In the genomic region with DNA sequence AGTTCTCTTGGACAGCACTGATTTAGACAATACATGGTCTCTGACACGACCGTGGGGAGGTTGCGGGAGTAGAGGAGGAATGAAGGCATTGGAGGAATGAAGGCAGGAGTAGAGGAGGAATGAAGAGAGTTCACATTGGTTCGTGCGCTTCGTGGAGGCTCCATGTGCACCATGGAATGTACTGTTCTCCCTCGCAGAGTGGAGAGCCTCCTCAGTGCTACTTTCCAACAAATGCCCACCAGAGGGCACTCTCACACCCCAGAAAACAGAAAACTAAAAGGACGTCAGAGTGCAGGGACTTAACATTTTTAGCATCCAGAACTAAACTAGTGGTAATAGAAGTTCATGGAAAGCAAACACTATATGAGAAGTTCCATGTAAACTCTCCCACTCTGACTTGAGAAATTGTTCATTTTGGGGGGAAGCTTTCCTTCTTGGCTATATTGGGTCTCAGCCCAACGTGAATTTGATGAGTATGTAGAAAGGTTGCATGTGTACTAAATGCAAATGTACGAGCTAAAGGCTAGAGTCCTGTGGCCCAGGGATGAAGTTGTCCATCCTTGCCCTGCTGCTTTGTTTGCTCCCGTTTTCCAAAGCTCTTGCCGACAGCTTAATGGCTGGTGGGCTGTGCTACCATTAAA, we compare ENCODE assay signal across 9 cellular contexts.
DNase-seq lines count a peak whose midpoint lies in the region; ATAC-seq and TF ChIP-seq lines count a peak whose summit lies in the region.
"Had no signal": no experiment of that assay in that cellular context is flagged by ENCODE, and none has a peak within 500 bp of the region (broad histone marks: within the 10 kb centered on the region; RNA-seq: fewer than 3 reads in every experiment).

No MANE protein-coding gene starts in this region.

- intact Hi-C loops in adrenal gland (cut with DNase I): loop anchor here in 1 of 2 donors (10.0 kb wide), 1 partner anchor 220 kb away; no protein-coding TSS in a partner anchor

- no peak for TF ChIP-seq POLR2A in adrenal gland (IDR thresholded peaks at IDR 0.05)

- H3K27ac ChIP-seq in adrenal gland (no peak overlapping the region), hepatocyte (no peak overlapping the region), smooth muscle cell (ENCODE audit: low read depth) (no peak overlapping the region)
- H3K27ac ChIP-seq: skin epidermis had no signal

- H3K4me2 ChIP-seq in hepatocyte (no peak overlapping the region), smooth muscle cell (no peak overlapping the region)

- 16 to 19% (median 18%) methylated on average over 12 of the region's 12 CpGs for WGBS in adrenal gland, 4 donors
- 19% methylated on average over 12 of the region's 12 CpGs for WGBS in hepatocyte (ENCODE audit: low lambda C conversion rate, missing lambda C conversion rate)
- WGBS in smooth muscle cell (ENCODE audit: low lambda C conversion rate): 22% methylated on average over 12 of the region's 12 CpGs

- H3K36me3 ChIP-seq in adrenal gland (replicated peaks in 1 of 2): no peaks in the 10 kb centered on the region
- no peaks in the 10 kb centered on the region for H3K36me3 ChIP-seq in hepatocyte (replicated peaks; ENCODE audit: insufficient read depth, low read depth)
- H3K36me3 ChIP-seq in smooth muscle cell (ENCODE audit: low read depth): no peaks in the 10 kb centered on the region

- DNase-seq in AML-193 (lab: John Stamatoyannopoulos, UW) (peak; percentile 11 to 14), NCI-H526 treated with DMSO at 0.1 percent for 48 hours (lab: John Stamatoyannopoulos, UW) (peak; percentile 79), adrenal gland (peak; percentile 16 to 74 (median 40)), hepatocyte (ENCODE audit: low spot score) (peak; percentile 81), smooth muscle cell (lab: John Stamatoyannopoulos, UW; ENCODE audit: unreplicated experiment) (peak; percentile 8)

- H2AFZ ChIP-seq in hepatocyte (no peak overlapping the region), smooth muscle cell (ENCODE audit: low read depth) (no peak overlapping the region)

- peaks cover 5% of the 10 kb centered on the region for H3K27me3 ChIP-seq in adrenal gland
- H3K27me3 ChIP-seq in hepatocyte: peaks cover 36% of the 10 kb centered on the region
- peaks cover 89% of the 10 kb centered on the region for H3K27me3 ChIP-seq in smooth muscle cell (ENCODE audit: low read depth)

- H3K9me2 ChIP-seq in hepatocyte (replicated peaks; ENCODE audit: insufficient read depth): no peaks in the 10 kb centered on the region

- peak; percentile 17 to 73 (median 52) for TF ChIP-seq CTCF in adrenal gland (IDR thresholded peaks at IDR 0.05)
- TF ChIP-seq CTCF in hepatocyte (IDR thresholded peaks at IDR 0.05; ENCODE audit: poor library complexity): peak; percentile 84
- TF ChIP-seq CTCF in smooth muscle cell (IDR thresholded peaks at IDR 0.05; ENCODE audit: borderline replicate concordance, insufficient read depth, poor library complexity, severe bottlenecking): peak; percentile 76

- ATAC-seq in GM18499 (IDR thresholded peaks at IDR 0.05; ENCODE audit: insufficient read depth, unreplicated experiment): peak; percentile 64
- ATAC-seq in HG03342 (IDR thresholded peaks at IDR 0.05; ENCODE audit: unreplicated experiment): peak; percentile 70
- no peak for ATAC-seq in HG02763 (IDR thresholded peaks at IDR 0.05; ENCODE audit: unreplicated experiment)

- H4K20me1 ChIP-seq in hepatocyte (ENCODE audit: insufficient read depth, poor library complexity, severe bottlenecking) (no peaks in the 10 kb centered on the region), smooth muscle cell (ENCODE audit: low read depth) (no peaks in the 10 kb centered on the region)

- H3K4me1 ChIP-seq in adrenal gland (replicated peaks in 1 of 2) (no peaks in the 10 kb centered on the region), hepatocyte (ENCODE audit: insufficient read depth) (no peaks in the 10 kb centered on the region), smooth muscle cell (ENCODE audit: low read depth) (no peaks in the 10 kb centered on the region)

- H3F3A ChIP-seq in smooth muscle cell (ENCODE audit: low read depth): no peaks in the 10 kb centered on the region

- H3K9me3 ChIP-seq in adrenal gland (replicated peaks in 1 of 3) (no peaks in the 10 kb centered on the region), hepatocyte (ENCODE audit: low read depth) (no peaks in the 10 kb centered on the region), smooth muscle cell (replicated peaks; ENCODE audit: low read depth) (no peaks in the 10 kb centered on the region)

- H3K9ac ChIP-seq in smooth muscle cell (ENCODE audit: low read depth): no peak overlapping the region

- no peaks in the 10 kb centered on the region for H3K79me2 ChIP-seq in hepatocyte
- no peaks in the 10 kb centered on the region for H3K79me2 ChIP-seq in smooth muscle cell (ENCODE audit: low read depth)

- H3K4me3 ChIP-seq in adrenal gland (no peak overlapping the region), hepatocyte (no peak overlapping the region), smooth muscle cell (no peak overlapping the region)
- H3K4me3 ChIP-seq: skin epidermis had no signal

Comparison
In these comparisons a context has a peak if more than half of its experiments do, and no peak if none do; other contexts are left out.
1. DNase-seq: peak in every context shown above with its lines; median percentile 81 in hepatocyte; 79 in NCI-H526 treated with DMSO at 0.1 percent for 48 hours; 40 in adrenal gland; 12 in AML-193; 8 in smooth muscle cell.